In genomic region chr6:31356946-31357466, GRCh38 we compare ENCODE assay signal across 8 cellular contexts. TPM values are rescaled to one million over a fixed set of nuclear protein-coding genes. Genes with fewer than 3 reads are reported as not detected.
DNase-seq lines count a peak whose midpoint lies in the region; ATAC-seq lines count a peak whose summit lies in the region.

TSS of gene HLA-B (minus strand) at chr6:31357179. CDS start at chr6:31357158, 21 bp downstream.

- peak within 1 kb of the TSS; percentile 93 for H3K4me3 Mint-ChIP-seq in activated CD4-positive, alpha-beta T cell treated with anti-CD3 and anti-CD28 coated beads, Interleukin-2, amount 10 ng/mL, durations not matched to agents 7 days and 5 days

- CTCF ChIA-PET in activated CD4-positive, alpha-beta T cell treated with anti-CD3 and anti-CD28 coated beads, Interleukin-2, amount 10 ng/mL, durations not matched to agents 7 days and 5 days (lab: Charles Lee): interaction anchor here (1.0 kb wide), 1 partner anchor 10 kb away, joined by 5 read pairs; no protein-coding TSS in a partner anchor

- DNase-seq in NCI-H1436 (lab: John Stamatoyannopoulos, UW) (peak; percentile 37), NCI-H1436 treated with DMSO at 0.1 percent for 48 hours (lab: John Stamatoyannopoulos, UW) (no peak), NCI-H2196 treated with DMSO at 0.1 percent for 48 hours (lab: John Stamatoyannopoulos, UW; ENCODE audit: unreplicated experiment) (peak; percentile 54), dermis blood vessel endothelial cell (peak; percentile 92), left lobe of liver (ENCODE audit: low spot score) (peak; percentile 74)
- DNase-seq in activated CD4-positive, alpha-beta T cell treated with anti-CD3 and anti-CD28 coated beads, Interleukin-2, amount 10 ng/mL, durations not matched to agents 7 days and 5 days: peak; percentile 91
- DNase-seq in stimulated activated CD4-positive, alpha-beta T cell treated with anti-CD3 and anti-CD28 coated beads, Interleukin-1b, Interleukin-23, amount 100 ng/mL, for 48 hours: peak; percentile 74

- peaks cover 57% of the 10 kb centered on the region for H3K4me1 Mint-ChIP-seq in activated CD4-positive, alpha-beta T cell treated with anti-CD3 and anti-CD28 coated beads, Interleukin-2, amount 10 ng/mL, durations not matched to agents 7 days and 5 days

- peaks cover 6% of the 10 kb centered on the region for H3K27me3 Mint-ChIP-seq in activated CD4-positive, alpha-beta T cell treated with anti-CD3 and anti-CD28 coated beads, Interleukin-2, amount 10 ng/mL, durations not matched to agents 7 days and 5 days

- peak; percentile 87 for ATAC-seq in HG02885 (IDR thresholded peaks at IDR 0.05; ENCODE audit: poor library complexity, unreplicated experiment)
- peak; percentile 95 for ATAC-seq in left lobe of liver

- H3K36me3 Mint-ChIP-seq in activated CD4-positive, alpha-beta T cell treated with anti-CD3 and anti-CD28 coated beads, Interleukin-2, amount 10 ng/mL, durations not matched to agents 7 days and 5 days (ENCODE audit: low read depth): peaks cover 60% of the 10 kb centered on the region

- POLR2A ChIA-PET in activated CD4-positive, alpha-beta T cell treated with anti-CD3 and anti-CD28 coated beads, Interleukin-2, amount 10 ng/mL, durations not matched to agents 7 days and 5 days (lab: Charles Lee): no interaction called here

- H3K27ac Mint-ChIP-seq in activated CD4-positive, alpha-beta T cell treated with anti-CD3 and anti-CD28 coated beads, Interleukin-2, amount 10 ng/mL, durations not matched to agents 7 days and 5 days: peak within 1 kb of the TSS; percentile 100

- no peaks in the 10 kb centered on the region for H3K9me3 Mint-ChIP-seq in activated CD4-positive, alpha-beta T cell treated with anti-CD3 and anti-CD28 coated beads, Interleukin-2, amount 10 ng/mL, durations not matched to agents 7 days and 5 days

RNA-seq across cellular contexts. Expression of gene HLA-B, which starts in this region (rescaled TPM):
- total RNA-seq in activated CD4-positive, alpha-beta T cell treated with anti-CD3 and anti-CD28 coated beads, Interleukin-2, amount 10 ng/mL, durations not matched to agents 7 days and 5 days: 1,000 to 10,000 TPM; 4,654 to 4,702 TPM
- total RNA-seq in dermis blood vessel endothelial cell (256 and 1,456 TPM in 2 replicates), left lobe of liver (291 TPM)
